ENCODE assay signal across 10 cellular contexts in the genomic region with DNA sequence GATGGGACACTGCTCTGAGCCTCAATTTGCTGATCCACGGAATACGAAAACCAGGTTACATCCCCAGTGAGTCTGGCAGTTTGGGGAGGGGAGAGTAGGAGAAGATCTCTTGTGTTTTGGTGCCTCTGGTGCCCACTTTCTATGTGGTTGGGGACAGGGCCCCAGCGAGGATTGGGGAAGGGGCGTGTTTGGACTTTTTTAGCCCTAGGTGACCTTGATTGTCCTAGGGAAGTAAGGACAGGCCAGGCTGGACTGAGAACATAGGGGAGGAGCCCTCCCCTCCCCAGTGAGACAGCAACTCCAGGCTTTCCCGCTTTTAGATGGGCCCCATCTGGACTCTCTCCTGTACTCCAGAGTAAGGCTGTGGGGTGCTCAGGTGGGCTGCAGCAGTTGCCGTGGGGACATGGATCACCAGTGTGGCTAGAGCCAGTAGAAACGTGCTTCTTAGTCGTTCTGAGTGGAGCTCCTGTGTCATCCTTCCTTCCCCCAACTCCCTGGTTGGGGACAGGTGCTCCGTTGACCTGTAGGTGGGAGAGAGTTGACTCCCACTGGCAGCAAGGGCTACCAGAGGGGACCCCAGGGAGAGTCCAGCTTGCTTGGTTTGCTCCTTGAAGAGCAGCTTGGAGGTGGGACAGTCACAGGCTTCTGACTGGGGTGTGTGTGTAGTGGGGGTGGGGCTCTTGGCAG. TPM values are rescaled to one million over a fixed set of nuclear protein-coding genes. Genes with fewer than 3 reads are reported as not detected.
DNase-seq lines count a peak whose midpoint lies in the region; ATAC-seq and TF ChIP-seq lines count a peak whose summit lies in the region.
"Had no signal": no experiment of that assay in that cellular context is flagged by ENCODE, and none has a peak within 500 bp of the region (broad histone marks: within the 10 kb centered on the region; RNA-seq: fewer than 3 reads in every experiment).

No MANE protein-coding gene starts in this region.

- H3K27ac Mint-ChIP-seq in activated T-helper 17 cell treated with anti-CD3 and anti-CD28 coated beads, Interleukin-2, amount 50 U/mL, for 72 hours, result peak overlapping the region; percentile 89
- H3K27ac Mint-ChIP-seq in stimulated activated naive CD8-positive, alpha-beta T cell treated with anti-CD3 and anti-CD28 coated beads, Interleukin-15, amount 100 ng/mL, for 72 hours, result peak overlapping the region; percentile 92 to 97

- no peaks in the 10 kb centered on the region for H3K27me3 Mint-ChIP-seq in activated T-helper 17 cell treated with anti-CD3 and anti-CD28 coated beads, Interleukin-2, amount 50 U/mL, for 72 hours
- no peaks in the 10 kb centered on the region for H3K27me3 Mint-ChIP-seq in stimulated activated naive CD8-positive, alpha-beta T cell treated with anti-CD3 and anti-CD28 coated beads, Interleukin-15, amount 100 ng/mL, for 72 hours

- H3K4me3 ChIP-seq in HL-60 (replicated peaks; ENCODE audit: insufficient read depth, low read length), result peak overlapping the region; percentile 7
- H3K4me3 ChIP-seq in iPS-20b (ENCODE audit: low read length), result no peak overlapping the region

- peaks cover 34% of the 10 kb centered on the region for H3K4me1 ChIP-seq in iPS-20b (ENCODE audit: insufficient read depth, low read length)

- no peak for ATAC-seq in activated T-helper 17 cell treated with anti-CD3 and anti-CD28 coated beads, Interleukin-2, amount 50 U/mL, for 72 hours (replicated peaks)
- no peak for ATAC-seq in stimulated activated naive CD8-positive, alpha-beta T cell treated with anti-CD3 and anti-CD28 coated beads, Interleukin-15, amount 100 ng/mL, for 72 hours
- ATAC-seq in GM21717 (IDR thresholded peaks at IDR 0.05; ENCODE audit: unreplicated experiment), result no peak

- H3K4me1 Mint-ChIP-seq in activated T-helper 17 cell treated with anti-CD3 and anti-CD28 coated beads, Interleukin-2, amount 50 U/mL, for 72 hours, result peaks cover 64% of the 10 kb centered on the region
- peaks cover 90% of the 10 kb centered on the region for H3K4me1 Mint-ChIP-seq in stimulated activated naive CD8-positive, alpha-beta T cell treated with anti-CD3 and anti-CD28 coated beads, Interleukin-15, amount 100 ng/mL, for 72 hours

- peaks cover 87% of the 10 kb centered on the region for H3K36me3 Mint-ChIP-seq in activated T-helper 17 cell treated with anti-CD3 and anti-CD28 coated beads, Interleukin-2, amount 50 U/mL, for 72 hours (ENCODE audit: low read depth)

- no peaks in the 10 kb centered on the region for H3K9me3 Mint-ChIP-seq in activated T-helper 17 cell treated with anti-CD3 and anti-CD28 coated beads, Interleukin-2, amount 50 U/mL, for 72 hours
- no peaks in the 10 kb centered on the region for H3K9me3 Mint-ChIP-seq in stimulated activated naive CD8-positive, alpha-beta T cell treated with anti-CD3 and anti-CD28 coated beads, Interleukin-15, amount 100 ng/mL, for 72 hours

- intact Hi-C loops in posterior cingulate gyrus (cut with DNase I), result loop anchor here (10.0 kb wide), 1 partner anchor 89 kb away; a partner anchor contains a TSS

- DNase-seq in HL-60 (ENCODE audit: low read depth in 1 of 2, low spot score in 1 of 2), result no peak
- no peak for DNase-seq in stimulated activated naive CD8-positive, alpha-beta T cell treated with anti-CD3 and anti-CD28 coated beads, Interleukin-15, amount 100 ng/mL, for 72 hours
- no peak for DNase-seq in activated effector memory CD4-positive, alpha-beta T cell treated with anti-CD3 and anti-CD28 coated beads, Interleukin-2, amount 50 U/mL, for 16 hours
- no peak for DNase-seq in SHP77 treated with DMSO at 0.1 percent for 48 hours (lab: John Stamatoyannopoulos, UW)
- DNase-seq in posterior cingulate gyrus, result no peak
- DNase-seq: foreskin melanocyte had no signal

- peak overlapping the region; percentile 9; the same call in 1 of the 2 replicates for H3K9ac ChIP-seq in iPS-20b (ENCODE audit: low read depth, low read length)
- H3K9ac ChIP-seq: KMS-11 had no signal

- H3K27ac ChIP-seq in HL-60 (replicated peaks) (peak overlapping the region; percentile 49), iPS-20b (ENCODE audit: low read length) (no peak overlapping the region)
- H3K27ac ChIP-seq: KMS-11 had no signal

- no peaks in the 10 kb centered on the region for H3K9me3 ChIP-seq in iPS-20b (ENCODE audit: insufficient read depth, low read depth, low read length)

- peaks cover 69% of the 10 kb centered on the region for H3K36me3 ChIP-seq in iPS-20b (ENCODE audit: insufficient read depth, low read depth, low read length)

- H3K4me3 Mint-ChIP-seq in activated T-helper 17 cell treated with anti-CD3 and anti-CD28 coated beads, Interleukin-2, amount 50 U/mL, for 72 hours, result peak overlapping the region; percentile 94
- H3K4me3 Mint-ChIP-seq in stimulated activated naive CD8-positive, alpha-beta T cell treated with anti-CD3 and anti-CD28 coated beads, Interleukin-15, amount 100 ng/mL, for 72 hours, result peak overlapping the region; percentile 86 to 100

- H3K27me3 ChIP-seq in HL-60 (ENCODE audit: insufficient read depth, poor library complexity, severe bottlenecking) (no peaks in the 10 kb centered on the region), iPS-20b (ENCODE audit: insufficient read depth, low read length) (no peaks in the 10 kb centered on the region)

- no peak for TF ChIP-seq CTCF in HL-60 (IDR thresholded peaks at IDR 0.05; ENCODE audit: insufficient read depth, low read length)

RNA-seq across cellular contexts. Expression of a gene that starts 4.3 kb away (rescaled TPM):
- 10 to 100 TPM; 78.1 to 86.8 TPM for total RNA-seq in activated T-helper 17 cell treated with anti-CD3 and anti-CD28 coated beads, Interleukin-2, amount 50 U/mL, for 72 hours

RNA-seq across cellular contexts. Expression of a gene that starts 25.3 kb away (rescaled TPM):
- total RNA-seq in activated T-helper 17 cell treated with anti-CD3 and anti-CD28 coated beads, Interleukin-2, amount 50 U/mL, for 72 hours, result 10 to 100 TPM; 29.0 to 31.3 TPM

RNA-seq across cellular contexts. Expression of a gene that starts 28.0 kb away (rescaled TPM):
- total RNA-seq in activated T-helper 17 cell treated with anti-CD3 and anti-CD28 coated beads, Interleukin-2, amount 50 U/mL, for 72 hours, result 1 to 10 TPM in 1 of 2 donors, not detected in 1; 5.7 TPM

RNA-seq across cellular contexts. Expression of a gene that starts 46.9 kb away (rescaled TPM):
- total RNA-seq in activated T-helper 17 cell treated with anti-CD3 and anti-CD28 coated beads, Interleukin-2, amount 50 U/mL, for 72 hours, result not detected

RNA-seq across cellular contexts. Expression of a gene that starts 52.3 kb away (rescaled TPM):
- total RNA-seq in activated T-helper 17 cell treated with anti-CD3 and anti-CD28 coated beads, Interleukin-2, amount 50 U/mL, for 72 hours, result 100 to 1,000 TPM; 171 to 175 TPM
